20 cellular contexts compared by ENCODE assay signal in genomic region chr12:28936221-28936620, GRCh38.
DNase-seq lines count a peak whose midpoint lies in the region; ATAC-seq lines count a peak whose summit lies in the region.
"Had no signal": no experiment of that assay in that cellular context is flagged by ENCODE, and none has a peak within 500 bp of the region (broad histone marks: within the 10 kb centered on the region; RNA-seq: fewer than 3 reads in every experiment).

No MANE protein-coding gene starts in this region.

- ATAC-seq in HG02642 (IDR thresholded peaks at IDR 0.05; ENCODE audit: poor library complexity, unreplicated experiment) (no peak), left colon (no peak)
- ATAC-seq: K562 had no signal

- in situ Hi-C loops in KBM-7 (cut with MboI; ENCODE audit: low pct_unique_long_range_greater_than_20kb, low sequenced_read_pairs), result no loop called here

- DNase-seq in KBM-7, result peak; percentile 7
- peak; percentile 31 for DNase-seq in NCI-H524 treated with DMSO at 0.1 percent for 48 hours (lab: John Stamatoyannopoulos, UW)
- DNase-seq in cerebellum (ENCODE audit: low spot score), result peak; percentile 28
- DNase-seq in pons (ENCODE audit: low spot score), result peak; percentile 87
- DNase-seq in left colon, result no peak
- DNase-seq in AG08395 (ENCODE audit: low spot score), result no peak
- DNase-seq in NCI-H2029 (lab: John Stamatoyannopoulos, UW), result no peak
- DNase-seq: BE2C; Calu3; CD4-positive, alpha-beta memory T cell; DMS79; HCEC 1CT; NCI-H1048; NCI-H1436 treated with DMSO at 0.1 percent for 48 hours; NCI-H345; NCI-H774; SJCRH30; SW 1271 had no signal

- intact Hi-C loops in left colon (cut with DNase I, micrococcal nuclease), result no loop called here

Comparison
In these comparisons a context has a peak if more than half of its experiments do, and no peak if none do; other contexts are left out.
1. DNase-seq: peak in KBM-7 (single experiment), NCI-H524 treated with DMSO at 0.1 percent for 48 hours (single experiment), cerebellum (single experiment) and pons (single experiment); none in left colon (0 of 2), AG08395 (single experiment) and NCI-H2029 (single experiment).